Comparison of ENCODE assay signal across 5 cellular contexts in genomic region chr1:161589964-161590363, GRCh38. TPM values are rescaled to one million over a fixed set of nuclear protein-coding genes. Genes with fewer than 3 reads are reported as not detected.
"Had no signal": no experiment of that assay in that cellular context is flagged by ENCODE, and none has a peak within 500 bp of the region (broad histone marks: within the 10 kb centered on the region; RNA-seq: fewer than 3 reads in every experiment).

No MANE protein-coding gene starts in this region.

RNA-seq across cellular contexts. Expression of gene FCGR3A, which starts 40.3 kb away (rescaled TPM):
- total RNA-seq: M059J, NCI-H460, OCI-LY7, SJSA1 had no signal
- polyA plus RNA-seq: SK-N-SH had no signal

RNA-seq across cellular contexts. Expression of gene FCGR3B, which starts 41.0 kb away (rescaled TPM):
- total RNA-seq: NCI-H460, OCI-LY7, SJSA1 had no signal
- polyA plus RNA-seq: SK-N-SH had no signal
